In the genomic region with DNA sequence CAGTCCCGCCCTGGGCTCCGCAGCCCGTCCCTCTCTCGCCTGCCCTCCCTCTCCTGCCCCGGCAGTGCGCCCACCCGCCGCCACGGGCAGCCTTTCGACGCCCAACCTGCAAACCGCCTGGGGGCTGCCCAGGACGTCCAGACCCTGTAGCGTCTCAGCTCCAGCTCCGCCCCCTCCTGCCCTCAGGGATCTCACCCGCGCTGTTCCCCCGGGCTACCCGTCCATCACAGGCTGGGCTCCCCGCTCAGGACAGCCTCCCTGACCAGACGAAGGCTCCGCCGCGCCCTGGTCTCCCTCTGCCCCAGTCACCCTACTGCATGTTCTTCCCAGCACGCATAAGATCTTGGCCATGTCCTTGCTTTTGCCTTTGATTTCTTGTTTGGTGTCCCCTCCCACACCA, we compare ENCODE assay signal across 2 cellular contexts.
TF ChIP-seq lines count a peak whose summit lies in the region.

No MANE protein-coding gene starts in this region.

TF ChIP-seq in HCT116, 20 proteins besides CTCF, POLR2A, EP300 and RAD21:
- TF ChIP-seq FOSL1 (IDR thresholded peaks at IDR 0.05; ENCODE audit: low read depth), result no peak
- TF ChIP-seq, protein P1, sequence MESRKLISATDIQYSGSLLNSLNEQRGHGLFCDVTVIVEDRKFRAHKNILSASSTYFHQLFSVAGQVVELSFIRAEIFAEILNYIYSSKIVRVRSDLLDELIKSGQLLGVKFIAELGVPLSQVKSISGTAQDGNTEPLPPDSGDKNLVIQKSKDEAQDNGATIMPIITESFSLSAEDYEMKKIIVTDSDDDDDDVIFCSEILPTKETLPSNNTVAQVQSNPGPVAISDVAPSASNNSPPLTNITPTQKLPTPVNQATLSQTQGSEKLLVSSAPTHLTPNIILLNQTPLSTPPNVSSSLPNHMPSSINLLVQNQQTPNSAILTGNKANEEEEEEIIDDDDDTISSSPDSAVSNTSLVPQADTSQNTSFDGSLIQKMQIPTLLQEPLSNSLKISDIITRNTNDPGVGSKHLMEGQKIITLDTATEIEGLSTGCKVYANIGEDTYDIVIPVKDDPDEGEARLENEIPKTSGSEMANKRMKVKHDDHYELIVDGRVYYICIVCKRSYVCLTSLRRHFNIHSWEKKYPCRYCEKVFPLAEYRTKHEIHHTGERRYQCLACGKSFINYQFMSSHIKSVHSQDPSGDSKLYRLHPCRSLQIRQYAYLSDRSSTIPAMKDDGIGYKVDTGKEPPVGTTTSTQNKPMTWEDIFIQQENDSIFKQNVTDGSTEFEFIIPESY (IDR thresholded peaks at IDR 0.05; ENCODE audit: extremely low read depth, insufficient replicate concordance, low read length), result no peak
- TF ChIP-seq MAX (IDR thresholded peaks at IDR 0.05), result no peak
- TF ChIP-seq CBX3 (IDR thresholded peaks at IDR 0.05; ENCODE audit: low read depth), result no peak
- TF ChIP-seq EZH2 (IDR thresholded peaks at IDR 0.05), result no peak
- TF ChIP-seq SRF (IDR thresholded peaks at IDR 0.05; ENCODE audit: low read depth), result no peak
- TF ChIP-seq SP1 (IDR thresholded peaks at IDR 0.05; ENCODE audit: low read depth), result no peak
- TF ChIP-seq ZNF274 (IDR thresholded peaks at IDR 0.05; ENCODE audit: low read depth, low read length), result no peak
- no peak for TF ChIP-seq EZH2phosphoT487 (IDR thresholded peaks at IDR 0.05; ENCODE audit: borderline replicate concordance)
- TF ChIP-seq ELF1 (IDR thresholded peaks at IDR 0.05; ENCODE audit: borderline replicate concordance, low read depth), result no peak
- no peak for TF ChIP-seq ATF3 (IDR thresholded peaks at IDR 0.05)
- TF ChIP-seq YY1 (IDR thresholded peaks at IDR 0.05; ENCODE audit: extremely low read depth, insufficient replicate concordance, low read depth, low read length), result no peak
- TF ChIP-seq POLR2AphosphoS5 (IDR thresholded peaks at IDR 0.05; ENCODE audit: low read depth, low read length), result no peak

TF ChIP-seq in H1, 55 proteins besides CTCF, POLR2A, EP300 and RAD21:
- TF ChIP-seq CEBPB (IDR thresholded peaks at IDR 0.05; ENCODE audit: low read depth, low read length), result no peak
- peak; percentile 23; the same call in 1 of the 2 replicates for TF ChIP-seq MAX (IDR thresholded peaks at IDR 0.05)
- TF ChIP-seq SAP30 (IDR thresholded peaks at IDR 0.05; ENCODE audit: insufficient read depth, insufficient replicate concordance, low read length), result no peak
- no peak for TF ChIP-seq KDM5A (IDR thresholded peaks at IDR 0.05; ENCODE audit: low read length)
- TF ChIP-seq TBP (IDR thresholded peaks at IDR 0.05; ENCODE audit: low read depth, low read length), result no peak
- TF ChIP-seq RXRA (IDR thresholded peaks at IDR 0.05; ENCODE audit: insufficient read depth, low read depth, low read length), result no peak
- TF ChIP-seq, protein P2, sequence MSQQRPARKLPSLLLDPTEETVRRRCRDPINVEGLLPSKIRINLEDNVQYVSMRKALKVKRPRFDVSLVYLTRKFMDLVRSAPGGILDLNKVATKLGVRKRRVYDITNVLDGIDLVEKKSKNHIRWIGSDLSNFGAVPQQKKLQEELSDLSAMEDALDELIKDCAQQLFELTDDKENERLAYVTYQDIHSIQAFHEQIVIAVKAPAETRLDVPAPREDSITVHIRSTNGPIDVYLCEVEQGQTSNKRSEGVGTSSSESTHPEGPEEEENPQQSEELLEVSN (IDR thresholded peaks at IDR 0.05), result 0 out of 2 replicates have a peak, but pooled peaks have one; percentile 51
- no peak for TF ChIP-seq CBX8 (IDR thresholded peaks at IDR 0.05; ENCODE audit: borderline replicate concordance, low read depth, low read length)
- no peak for TF ChIP-seq RNF2 (IDR thresholded peaks at IDR 0.05; ENCODE audit: borderline replicate concordance, low read depth, low read length, missing control alignments, poor library complexity, severe bottlenecking)
- TF ChIP-seq KDM1A (IDR thresholded peaks at IDR 0.05; ENCODE audit: borderline replicate concordance, low read length), result no peak
- TF ChIP-seq EZH2 (IDR thresholded peaks at IDR 0.05; ENCODE audit: low read depth, low read length, severe bottlenecking), result no peak
- no peak for TF ChIP-seq CTBP2 (IDR thresholded peaks at IDR 0.05; ENCODE audit: borderline replicate concordance, insufficient read depth, insufficient read length, low read length)
- TF ChIP-seq KDM4A (IDR thresholded peaks at IDR 0.05; ENCODE audit: low read depth, low read length, severe bottlenecking), result peak; percentile 23
- TF ChIP-seq SP1 (IDR thresholded peaks at IDR 0.05; ENCODE audit: low read depth, low read length), result no peak
- TF ChIP-seq CREB1 (IDR thresholded peaks at IDR 0.05), result no peak
- TF ChIP-seq BACH1 (IDR thresholded peaks at IDR 0.05; ENCODE audit: low read length), result no peak
